8 cellular contexts compared by ENCODE assay signal in the genomic region with DNA sequence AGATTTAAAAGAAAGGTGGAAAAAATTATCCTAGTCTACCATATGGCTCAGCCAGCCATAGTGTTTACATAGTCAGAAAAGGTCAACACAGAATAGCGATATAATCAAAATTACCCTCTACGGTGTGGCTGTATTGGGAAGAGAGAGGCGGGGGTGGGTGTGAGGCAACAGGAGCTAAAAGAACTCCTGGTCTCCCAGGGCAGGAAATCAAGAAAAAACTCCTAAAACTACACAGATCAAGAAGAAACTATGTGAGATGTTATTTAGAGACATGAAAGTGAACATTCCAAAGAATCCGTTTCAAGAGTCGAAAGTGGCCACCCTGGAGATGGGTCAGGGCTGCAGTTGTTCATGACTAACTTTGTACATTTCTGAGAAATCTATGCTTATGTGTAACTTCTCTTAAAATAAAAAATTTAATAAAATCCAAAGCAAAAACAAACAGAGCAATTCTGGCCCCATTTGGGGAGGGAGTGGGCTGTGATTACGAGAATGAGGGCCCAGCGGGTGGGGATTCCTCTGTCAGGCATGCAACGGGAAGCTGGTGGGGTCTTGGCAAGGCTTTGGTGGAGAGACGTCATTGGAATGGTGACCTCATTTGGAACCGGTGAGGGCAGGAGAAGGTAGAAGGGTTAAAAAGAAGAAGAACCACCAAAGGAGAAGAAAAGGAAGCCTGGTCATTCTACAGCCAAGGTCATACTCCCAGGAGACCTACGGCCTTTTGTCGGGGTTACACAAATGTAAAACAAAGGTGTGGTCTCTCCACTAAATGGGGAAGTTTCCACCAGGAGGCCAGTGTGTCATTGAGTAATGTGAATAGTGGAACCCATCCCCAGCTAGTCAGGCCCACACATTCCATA.
DNase-seq lines count a peak whose midpoint lies in the region; ATAC-seq and TF ChIP-seq lines count a peak whose summit lies in the region.

No MANE protein-coding gene starts in this region.

- H3K4me3 ChIP-seq in transverse colon (no peak overlapping the region), H7 (ENCODE audit: insufficient read depth, low read depth, low read length) (no peak overlapping the region)

- no peaks in the 10 kb centered on the region for H3K9me3 Mint-ChIP-seq in activated naive CD4-positive, alpha-beta T cell treated with anti-CD3 and anti-CD28 coated beads, Interleukin-2, amount 50 U/mL, for 72 hours
- H3K9me3 Mint-ChIP-seq in activated CD8-positive, alpha-beta T cell treated with anti-CD3 and anti-CD28 coated beads for 36 hours: peaks cover 1% of the 10 kb centered on the region

- peak overlapping the region in 3 of 4 donors; percentile 3 to 24 (median 20) for H3K27ac ChIP-seq in transverse colon

- H3K27ac Mint-ChIP-seq in activated naive CD4-positive, alpha-beta T cell treated with anti-CD3 and anti-CD28 coated beads, Interleukin-2, amount 50 U/mL, for 72 hours: peak overlapping the region; percentile 85 to 88
- peak overlapping the region; percentile 81 for H3K27ac Mint-ChIP-seq in activated CD8-positive, alpha-beta T cell treated with anti-CD3 and anti-CD28 coated beads for 36 hours

- intact Hi-C loops in activated CD8-positive, alpha-beta T cell treated with anti-CD3 and anti-CD28 coated beads for 36 hours (cut with micrococcal nuclease): loop anchor here (1.0 to 5.0 kb wide), 2 partner anchors 76 to 103 kb away; no protein-coding TSS in a partner anchor
- intact Hi-C loops in transverse colon (cut with DNase I; ENCODE audit: low total_unique reads): no loop called here

- H3K9me3 ChIP-seq in transverse colon: no peaks in the 10 kb centered on the region

- peaks cover 44% of the 10 kb centered on the region for H3K4me1 Mint-ChIP-seq in activated CD8-positive, alpha-beta T cell treated with anti-CD3 and anti-CD28 coated beads for 36 hours (ENCODE audit: low read depth)

- CTCF ChIA-PET in activated CD8-positive, alpha-beta T cell treated with anti-CD3 and anti-CD28 coated beads for 36 hours (lab: Charles Lee): interaction anchor here (0.8 to 2.0 kb wide), 3 partner anchors 12 to 72 kb away, joined by 3 to 7 read pairs (median 3); no protein-coding TSS in a partner anchor

- POLR2A ChIA-PET in activated CD8-positive, alpha-beta T cell treated with anti-CD3 and anti-CD28 coated beads for 36 hours (lab: Charles Lee): interaction anchor here (0.6 to 2.6 kb wide), 11 partner anchors 10 to 77 kb away, joined by 3 to 15 read pairs (median 3); no protein-coding TSS in a partner anchor

- TF ChIP-seq CTCF in activated CD8-positive, alpha-beta T cell treated with anti-CD3 and anti-CD28 coated beads for 36 hours (IDR thresholded peaks at IDR 0.05): no peak
- no peak for TF ChIP-seq CTCF in transverse colon (IDR thresholded peaks at IDR 0.05)

- peak in 1 of 2 donors; percentile 4 for ATAC-seq in activated naive CD4-positive, alpha-beta T cell treated with anti-CD3 and anti-CD28 coated beads, Interleukin-2, amount 50 U/mL, for 72 hours
- ATAC-seq in activated CD8-positive, alpha-beta T cell treated with anti-CD3 and anti-CD28 coated beads for 36 hours: peak; percentile 4
- ATAC-seq in HG03520 (IDR thresholded peaks at IDR 0.05; ENCODE audit: unreplicated experiment): no peak

- H3K27me3 Mint-ChIP-seq in activated CD8-positive, alpha-beta T cell treated with anti-CD3 and anti-CD28 coated beads for 36 hours: no peaks in the 10 kb centered on the region

- H3K4me1 ChIP-seq in transverse colon: peaks cover 2 to 18% (median 5%) of the 10 kb centered on the region in 4 donors

- TF ChIP-seq POLR2A in transverse colon (IDR thresholded peaks at IDR 0.05): no peak

- in situ Hi-C loops in transverse colon (cut with MboI; ENCODE audit: low pct_ligation_motif_present in 1 of 4, low pct_unique_long_range_greater_than_20kb in 1 of 4, low sequenced_read_pairs in 3 of 4): no loop called here

- no peak for DNase-seq in activated naive CD4-positive, alpha-beta T cell treated with anti-CD3 and anti-CD28 coated beads, Interleukin-2, amount 50 U/mL, for 72 hours (ENCODE audit: low spot score in 2 of 2)
- DNase-seq in activated naive CD4-positive, alpha-beta T cell treated with anti-CD3 and anti-CD28 coated beads, Interleukin-2, amount 50 U/mL, for 16 hours: no peak
- peak; percentile 34 for DNase-seq in activated CD8-positive, alpha-beta T cell treated with anti-CD3 and anti-CD28 coated beads for 36 hours
- DNase-seq in hepatic stellate cell (ENCODE audit: low spot score) (peak; percentile 83), transverse colon (no peak), H7 (no peak)
- DNase-seq in stimulated activated CD4-positive, alpha-beta T cell treated with anti-CD3 and anti-CD28 coated beads, Interleukin-4, amount 100 ng/mL, for 1 hour: no peak

- peaks cover 0 to 2% of the 10 kb centered on the region in 2 donors for H3K36me3 Mint-ChIP-seq in activated naive CD4-positive, alpha-beta T cell treated with anti-CD3 and anti-CD28 coated beads, Interleukin-2, amount 50 U/mL, for 72 hours
- H3K36me3 Mint-ChIP-seq in activated CD8-positive, alpha-beta T cell treated with anti-CD3 and anti-CD28 coated beads for 36 hours (ENCODE audit: low read depth): no peaks in the 10 kb centered on the region

- WGBS in transverse colon (ENCODE audit: low coverage in 1 of 2), 2 donors: 60 to 63% methylated on average over 11 to 12 of the region's 12 CpGs

- peak overlapping the region; percentile 0 for H3K4me3 Mint-ChIP-seq in activated CD8-positive, alpha-beta T cell treated with anti-CD3 and anti-CD28 coated beads for 36 hours

- H3K27me3 ChIP-seq in transverse colon (no peaks in the 10 kb centered on the region), H7 (ENCODE audit: control insufficient read depth, insufficient read depth, low read length) (no peaks in the 10 kb centered on the region)

- TF ChIP-seq EP300 in transverse colon (IDR thresholded peaks at IDR 0.05; ENCODE audit: low read depth): no peak

- no peaks in the 10 kb centered on the region for H3K36me3 ChIP-seq in transverse colon
- H3K36me3 ChIP-seq in H7 (replicated peaks; ENCODE audit: control insufficient read depth, insufficient read depth, low read length): no peaks in the 10 kb centered on the region

Comparison
In these comparisons a context has a peak if more than half of its experiments do, and no peak if none do; other contexts are left out.
1. DNase-seq: peak in activated CD8-positive, alpha-beta T cell treated with anti-CD3 and anti-CD28 coated beads for 36 hours (single experiment) and hepatic stellate cell (single experiment); none in activated naive CD4-positive, alpha-beta T cell treated with anti-CD3 and anti-CD28 coated beads, Interleukin-2, amount 50 U/mL, for 72 hours (0 of 2), activated naive CD4-positive, alpha-beta T cell treated with anti-CD3 and anti-CD28 coated beads, Interleukin-2, amount 50 U/mL, for 16 hours (single experiment), transverse colon (single experiment), stimulated activated CD4-positive, alpha-beta T cell treated with anti-CD3 and anti-CD28 coated beads, Interleukin-4, amount 100 ng/mL, for 1 hour (single experiment) and H7 (single experiment).